ENCODE assay signal across 3 cellular contexts in genomic region chr7:106503626-106504025, GRCh38.
TF ChIP-seq lines count a peak whose summit lies in the region.

No MANE protein-coding gene starts in this region.

TF ChIP-seq in A549, 52 proteins besides CTCF, POLR2A, EP300 and RAD21:
- no peak for TF ChIP-seq FOSL2 (IDR thresholded peaks at IDR 0.05)
- TF ChIP-seq FOSL2 (CRISPR knock-in tag; IDR thresholded peaks at IDR 0.05): no peak
- TF ChIP-seq MAFK (IDR thresholded peaks at IDR 0.05; ENCODE audit: partially characterized antibody): peak; percentile 51
- no peak for TF ChIP-seq ZNF302 (CRISPR knock-in tag; IDR thresholded peaks at IDR 0.05)
- TF ChIP-seq PBX3 (IDR thresholded peaks at IDR 0.05): no peak
- TF ChIP-seq HMGXB4 (CRISPR knock-in tag; IDR thresholded peaks at IDR 0.05; ENCODE audit: borderline replicate concordance): no peak
- no peak for TF ChIP-seq EHF (CRISPR knock-in tag; IDR thresholded peaks at IDR 0.05)

TF ChIP-seq in IMR-90, 13 proteins besides CTCF, POLR2A, EP300 and RAD21:
- TF ChIP-seq RFX5 (IDR thresholded peaks at IDR 0.05; ENCODE audit: low read depth, low read length) (no peak), MAZ (IDR thresholded peaks at IDR 0.05; ENCODE audit: borderline replicate concordance, low read depth, low read length) (no peak), NFE2L2 (IDR thresholded peaks at IDR 0.05; ENCODE audit: low read depth, low read length) (no peak), CEBPB (IDR thresholded peaks at IDR 0.05; ENCODE audit: low read depth, low read length) (0 out of 2 replicates have a peak, but pooled peaks have one; percentile 12), BHLHE40 (IDR thresholded peaks at IDR 0.05; ENCODE audit: low read depth, low read length) (no peak), ELK1 (IDR thresholded peaks at IDR 0.05; ENCODE audit: borderline replicate concordance, low read depth, low read length) (no peak), MXI1 (IDR thresholded peaks at IDR 0.05; ENCODE audit: borderline replicate concordance, low read depth, low read length) (no peak), MAFK (IDR thresholded peaks at IDR 0.05; ENCODE audit: low read depth, low read length) (no peak), RCOR1 (IDR thresholded peaks at IDR 0.05; ENCODE audit: insufficient replicate concordance, low read length) (no peak)

TF ChIP-seq in K562, 482 proteins besides CTCF, POLR2A, EP300 and RAD21:
- no peak for TF ChIP-seq NR4A1 (CRISPR knock-in tag; IDR thresholded peaks at IDR 0.05)
- TF ChIP-seq NR4A1 (tag; IDR thresholded peaks at IDR 0.05): no peak
- no peak for TF ChIP-seq CEBPG (CRISPR knock-in tag; IDR thresholded peaks at IDR 0.05)
- TF ChIP-seq CEBPG (tag; conservative IDR thresholded peaks at IDR 0.05 in 1 of 2, IDR thresholded peaks at IDR 0.05 in 1 of 2): peak in 1 of 2 experiments; percentile 31; a peak in 1 of 4 replicates
- no peak for TF ChIP-seq TCFL5 (CRISPR knock-in tag; conservative IDR thresholded peaks at IDR 0.05)
- TF ChIP-seq L3MBTL2 (IDR thresholded peaks at IDR 0.05): no peak
- no peak for TF ChIP-seq NCOR1 (IDR thresholded peaks at IDR 0.05)
- 0 out of 2 replicates have a peak, but pooled peaks have one; percentile 33 for TF ChIP-seq CEBPB (tag; IDR thresholded peaks at IDR 0.05)
- no peak for TF ChIP-seq RBM25 (IDR thresholded peaks at IDR 0.05; ENCODE audit: low read depth, low read length, severe bottlenecking)
- peak; percentile 38; the same call in 1 of the 2 replicates for TF ChIP-seq ATF3 (IDR thresholded peaks at IDR 0.05)
- TF ChIP-seq ATF3 (CRISPR knock-in tag; conservative IDR thresholded peaks at IDR 0.05): no peak
- peak; percentile 33; the same call in 1 of the 2 replicates for TF ChIP-seq MAFF (IDR thresholded peaks at IDR 0.05; ENCODE audit: low read length)
- peak; percentile 83 for TF ChIP-seq C11orf30 (IDR thresholded peaks at IDR 0.05; ENCODE audit: low read depth)
- peak; percentile 24; the same call in 1 of the 2 replicates for TF ChIP-seq MAFK (IDR thresholded peaks at IDR 0.05; ENCODE audit: low read length)
- no peak for TF ChIP-seq HNRNPLL (IDR thresholded peaks at IDR 0.05; ENCODE audit: low read depth, low read length, poor library complexity, severe bottlenecking)
- peak; percentile 68 for TF ChIP-seq MAFG (tag; conservative IDR thresholded peaks at IDR 0.05)
- no peak for TF ChIP-seq MLLT1 (IDR thresholded peaks at IDR 0.05)
- peak; percentile 95 for TF ChIP-seq ZNF316 (IDR thresholded peaks at IDR 0.05)
- no peak for TF ChIP-seq NFXL1 (CRISPR knock-in tag; IDR thresholded peaks at IDR 0.05)
